In the genomic region with DNA sequence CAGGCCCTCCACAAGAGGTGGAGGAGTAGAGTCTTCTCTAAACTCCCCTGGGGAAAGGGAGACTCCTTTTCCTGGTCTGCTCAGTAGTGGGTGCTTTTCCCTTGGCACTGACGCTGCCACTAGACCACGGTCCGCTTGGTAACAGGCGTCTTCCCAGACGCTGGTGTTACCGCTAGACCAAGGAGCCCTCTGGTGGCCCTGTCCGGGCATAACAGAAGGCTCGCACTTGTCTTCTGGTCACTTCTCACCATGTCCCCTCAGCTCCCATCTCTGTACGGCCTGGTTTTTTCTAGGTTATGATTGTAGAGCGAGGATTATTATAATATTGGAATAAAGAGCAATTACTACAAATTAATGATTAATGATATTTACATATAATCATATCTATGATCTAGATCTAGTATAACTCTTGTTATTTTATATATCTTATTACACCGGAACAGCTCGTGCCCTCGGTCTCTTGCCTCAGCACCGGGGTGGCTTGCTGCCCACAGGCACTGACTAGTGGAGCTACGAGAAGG, we compare ENCODE assay signal across 1 cellular context.
TF ChIP-seq lines count a peak whose summit lies in the region.

No MANE protein-coding gene starts in this region.

TF ChIP-seq in GM12878, 131 proteins besides CTCF, POLR2A, EP300 and RAD21:
- TF ChIP-seq SMC3 (IDR thresholded peaks at IDR 0.05; ENCODE audit: borderline replicate concordance, low read length): peak; percentile 33; the same call in 1 of the 2 replicates
